In genomic region chr2:43224131-43224570, GRCh38 we compare ENCODE assay signal across 8 cellular contexts. TPM values are rescaled to one million over a fixed set of nuclear protein-coding genes. Genes with fewer than 3 reads are reported as not detected.
A peak's percentile ranks its signal among the peaks of the same experiment; 100 is the strongest.
DNase-seq lines count a peak whose midpoint lies in the region; ATAC-seq, FAIRE-seq and TF ChIP-seq lines count a peak whose summit lies in the region.

No MANE protein-coding gene starts in this region.

- H3K27ac ChIP-seq in RWPE1 (peak overlapping the region; percentile 99), ovary (peak overlapping the region; percentile 90 to 92), thyroid gland (peak overlapping the region; percentile 99 to 100 (median 100))

- no peak for TF ChIP-seq EP300 in ovary (IDR thresholded peaks at IDR 0.05)

- FAIRE-seq in GM18507 (lab: Jason Lieb, UNC): peak; percentile 5

- ATAC-seq in GM18873 (IDR thresholded peaks at IDR 0.05; ENCODE audit: low FRiP score, unreplicated experiment) (no peak), HG02642 (IDR thresholded peaks at IDR 0.05; ENCODE audit: poor library complexity, unreplicated experiment) (no peak)

- POLR2A ChIA-PET in RWPE1 (lab: Yijun Ruan, JAX; ENCODE audit: low non-redundant PET): interaction anchor here (0.6 kb wide), 1 partner anchor 278 kb away, joined by 3 read pairs; no protein-coding TSS in a partner anchor

- H3K4me3 ChIP-seq in ovary (peak overlapping the region; percentile 77), thyroid gland (replicated peaks in 1 of 3) (peak overlapping the region; percentile 91 to 99 (median 97))

- H3K36me3 ChIP-seq in ovary (no peaks in the 10 kb centered on the region), thyroid gland (peaks cover 44 to 45% of the 10 kb centered on the region in 2 donors)

- TF ChIP-seq CTCF in RWPE1 (conservative IDR thresholded peaks at IDR 0.05; ENCODE audit: low read depth): no peak
- peak in 1 of 3 donors; percentile 14 for TF ChIP-seq CTCF in ovary (IDR thresholded peaks at IDR 0.05)
- TF ChIP-seq CTCF in thyroid gland (IDR thresholded peaks at IDR 0.05): peak in 2 of 6 experiments; percentile 11 to 12

- no peak for DNase-seq in GM18507 (ENCODE audit: extremely low spot score, insufficient read length, low read depth)
- no peak for DNase-seq in RWPE1 (ENCODE audit: low spot score)
- DNase-seq in activated naive CD4-positive, alpha-beta T cell (lab: John Stamatoyannopoulos, UW): peak; percentile 38 to 72 (median 50)
- peak; percentile 71 for DNase-seq in glomerular visceral epithelial cell (ENCODE audit: extremely low spot score)
- peak; percentile 60 to 76 (median 76) for DNase-seq in ovary
- DNase-seq in thyroid gland: peak; percentile 55 to 57

- intact Hi-C loops in ovary (cut with DNase I): loop anchor here in 2 of 4 donors (5.0 to 10.0 kb wide), 6 partner anchors 81 to 369 kb away; no protein-coding TSS in a partner anchor
- intact Hi-C loops in thyroid gland (cut with DNase I): loop anchor here (5.0 kb wide), 1 partner anchor 397 kb away; no protein-coding TSS in a partner anchor

- TF ChIP-seq POLR2A in ovary (IDR thresholded peaks at IDR 0.05): no peak
- TF ChIP-seq POLR2A in thyroid gland (IDR thresholded peaks at IDR 0.05): no peak

- CTCF ChIA-PET in RWPE1 (lab: Yijun Ruan, JAX): interaction anchor here (0.6 to 1.3 kb wide), 3 partner anchors 91 to 250 kb away, joined by 3 to 5 read pairs (median 3); no protein-coding TSS in a partner anchor

- H3K9me3 ChIP-seq in ovary: no peaks in the 10 kb centered on the region
- no peaks in the 10 kb centered on the region for H3K9me3 ChIP-seq in thyroid gland

- WGBS in ovary, 3 donors: 0 to 1% (median 1%) methylated on average over 31 to 41 of the region's 41 CpGs
- 0% methylated on average over 15 to 18 of the region's 41 CpGs for WGBS in thyroid gland, 2 donors

- H3K27me3 ChIP-seq in ovary (no peaks in the 10 kb centered on the region), thyroid gland (no peaks in the 10 kb centered on the region)

- peaks cover 21% of the 10 kb centered on the region for H3K4me1 ChIP-seq in ovary (ENCODE audit: insufficient read depth)
- H3K4me1 ChIP-seq in thyroid gland: peaks cover 26 to 37% of the 10 kb centered on the region in 2 donors

RNA-seq across cellular contexts. Expression of gene ZFP36L2, which starts 2.3 kb away (rescaled TPM):
- total RNA-seq in ovary (100 to 1,000 TPM; 115 to 369 (median 254) TPM), thyroid gland (100 to 1,000 TPM; 146 to 287 (median 172) TPM)
- polyA plus RNA-seq in ovary: 100 to 1,000 TPM; 162 to 169 TPM

Comparison
In these comparisons a context has a peak if more than half of its experiments do, and no peak if none do; other contexts are left out.
1. DNase-seq: peak in activated naive CD4-positive, alpha-beta T cell (4 of 4), glomerular visceral epithelial cell (single experiment), ovary (5 of 5) and thyroid gland (2 of 2); none in GM18507 (single experiment) and RWPE1 (single experiment).
2. Peak in every context shown above with its lines, with median percentiles within 50 percentile points of each other: H3K27ac ChIP-seq.